1 cellular context compared by ENCODE assay signal in the genomic region with DNA sequence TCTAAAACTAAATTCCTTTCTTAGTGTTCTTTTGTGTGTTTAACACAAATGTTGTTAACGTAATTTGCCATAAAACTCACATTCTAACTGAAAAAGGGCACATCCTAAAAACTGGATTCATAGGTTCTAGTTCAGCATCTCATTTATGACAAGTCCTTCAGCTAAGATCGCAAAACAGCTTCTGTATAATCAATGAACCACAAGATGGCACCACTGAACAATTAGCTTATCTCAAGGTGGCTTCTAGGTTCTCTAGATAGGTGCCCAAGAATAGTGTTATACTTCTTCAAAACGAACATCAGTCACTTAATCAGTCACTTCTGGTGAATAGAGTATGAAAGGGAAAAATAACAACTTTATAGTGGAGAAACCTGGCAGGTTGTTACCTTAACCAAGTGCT.
TF ChIP-seq lines count a peak whose summit lies in the region.

No MANE protein-coding gene starts in this region.

TF ChIP-seq in H1, 55 proteins besides CTCF, POLR2A, EP300 and RAD21 (continued from another document):
- TF ChIP-seq, protein P1, sequence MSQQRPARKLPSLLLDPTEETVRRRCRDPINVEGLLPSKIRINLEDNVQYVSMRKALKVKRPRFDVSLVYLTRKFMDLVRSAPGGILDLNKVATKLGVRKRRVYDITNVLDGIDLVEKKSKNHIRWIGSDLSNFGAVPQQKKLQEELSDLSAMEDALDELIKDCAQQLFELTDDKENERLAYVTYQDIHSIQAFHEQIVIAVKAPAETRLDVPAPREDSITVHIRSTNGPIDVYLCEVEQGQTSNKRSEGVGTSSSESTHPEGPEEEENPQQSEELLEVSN (IDR thresholded peaks at IDR 0.05) = no peak
- no peak for TF ChIP-seq CHD1 (IDR thresholded peaks at IDR 0.05; ENCODE audit: low read depth, low read length)
- TF ChIP-seq KDM5A (IDR thresholded peaks at IDR 0.05; ENCODE audit: low read length) = no peak
- TF ChIP-seq CTBP2 (IDR thresholded peaks at IDR 0.05; ENCODE audit: borderline replicate concordance, insufficient read depth, insufficient read length, low read length) = no peak
- no peak for TF ChIP-seq SP4 (IDR thresholded peaks at IDR 0.05; ENCODE audit: low read length)
- no peak for TF ChIP-seq GABPA (IDR thresholded peaks at IDR 0.05; ENCODE audit: borderline replicate concordance, insufficient read depth, low read length)
- TF ChIP-seq BCL11A (IDR thresholded peaks at IDR 0.05; ENCODE audit: low read depth in 2 of 2, low read length in 2 of 2) = no peak
- TF ChIP-seq ASH2L (IDR thresholded peaks at IDR 0.05; ENCODE audit: low read length) = no peak
